Comparison of ENCODE assay signal across 8 cellular contexts in genomic region chrX:101931494-101932248, GRCh38. TPM values are rescaled to one million over a fixed set of nuclear protein-coding genes. Genes with fewer than 3 reads are reported as not detected.
DNase-seq lines count a peak whose midpoint lies in the region; ATAC-seq, FAIRE-seq and TF ChIP-seq lines count a peak whose summit lies in the region.

Gene ZMAT1, minus strand, starts transcription at chrX:101932027. Its CDS starts 19 bp downstream, at chrX:101932008.

- no peaks in the 10 kb centered on the region for H3K27me3 ChIP-seq in spleen (replicated peaks in 1 of 7)

- FAIRE-seq in A204.1 (lab: Jason Lieb, UNC) = peak; percentile 19

- peaks cover 0 to 12% (median 6%) of the 10 kb centered on the region in 6 donors for H3K4me1 ChIP-seq in spleen

- H3K9me3 ChIP-seq in spleen = peaks cover 0 to 4% (median 0%) of the 10 kb centered on the region in 8 donors

- intact Hi-C loops in spleen (cut with DNase I; ENCODE audit: low total_unique reads) = no loop called here

- DNase-seq in NCI-H2107 (lab: John Stamatoyannopoulos, UW) (peak; percentile 92), cardiac fibroblast (ENCODE audit: low read depth in 2 of 2) (peak; percentile 65 to 79), inferior parietal cortex (ENCODE audit: extremely low spot score) (peak; percentile 74), spleen (peak; percentile 95)

- H3K4me3 ChIP-seq in cardiac fibroblast (replicated peaks in 1 of 2; ENCODE audit: low read depth in 2 of 2, low read length in 2 of 2) = peak within 1 kb of the TSS; percentile 35 to 48
- peak within 1 kb of the TSS; percentile 20 to 72 (median 46) for H3K4me3 ChIP-seq in spleen

- TF ChIP-seq POLR2A in spleen (IDR thresholded peaks at IDR 0.05) = peak in 2 of 3 donors; percentile 49 to 86

- peak within 1 kb of the TSS; percentile 60 for H3K27ac ChIP-seq in VCaP
- H3K27ac ChIP-seq in spleen = peak within 1 kb of the TSS; percentile 87 to 98 (median 97)

- TF ChIP-seq CTCF in VCaP (conservative IDR thresholded peaks at IDR 0.05) (no peak), cardiac fibroblast (IDR thresholded peaks at IDR 0.05; ENCODE audit: low read depth, low read length) (no peak), spleen (IDR thresholded peaks at IDR 0.05 in 8 of 11, conservative IDR thresholded peaks at IDR 0.05 in 3 of 11) (peak in 3 of 11 experiments; percentile 9 to 24 (median 10))

- peak; percentile 93 for ATAC-seq in GM18520 (IDR thresholded peaks at IDR 0.05; ENCODE audit: unreplicated experiment)
- peak; percentile 92 for ATAC-seq in HG03064 (IDR thresholded peaks at IDR 0.05; ENCODE audit: low read depth, unreplicated experiment)

- 0 to 47% (median 1%) methylated on average over 33 to 73 of the region's 74 CpGs for WGBS in spleen, 5 donors

- H3K36me3 ChIP-seq in spleen = no peaks in the 10 kb centered on the region

RNA-seq across cellular contexts. Expression of gene ZMAT1, which starts in this region (rescaled TPM):
- total RNA-seq in spleen = 10 to 100 TPM; 10.8 to 25.9 (median 19.5) TPM
- polyA plus RNA-seq in spleen = 10 to 100 TPM; 15.3 to 31.3 (median 15.5) TPM

Comparison
In these comparisons a context has a peak if more than half of its experiments do, and no peak if none do; other contexts are left out.
1. Peak in every context shown above with its lines: DNase-seq, ATAC-seq, H3K4me3 ChIP-seq and H3K27ac ChIP-seq.